In genomic region chr2:25373269-25373981, GRCh38 we compare ENCODE assay signal across 14 cellular contexts. TPM values are rescaled to one million over a fixed set of nuclear protein-coding genes. Genes with fewer than 3 reads are reported as not detected.
A peak's percentile ranks its signal among the peaks of the same experiment; 100 is the strongest.
DNase-seq lines count a peak whose midpoint lies in the region; ATAC-seq and TF ChIP-seq lines count a peak whose summit lies in the region.
"Had no signal": no experiment of that assay in that cellular context is flagged by ENCODE, and none has a peak within 500 bp of the region (broad histone marks: within the 10 kb centered on the region; RNA-seq: fewer than 3 reads in every experiment).

No MANE protein-coding gene starts in this region.

- DNase-seq in HT-29 (ENCODE audit: low spot score) (peak; percentile 36), right lobe of liver (peak; percentile 73 to 87 (median 85)), COLO829 (ENCODE audit: low spot score) (no peak), GM23338 (ENCODE audit: low spot score) (no peak), Karpas-422 (no peak)
- DNase-seq in activated CD8-positive, alpha-beta memory T cell treated with anti-CD3 and anti-CD28 coated beads, Interleukin-2, amount 10 ng/mL, durations not matched to agents 7 days and 5 days: no peak
- DNase-seq: effector memory CD4-positive, alpha-beta T cell; GM23248; NCI-H1048; T-helper 1 cell had no signal

- H3K27ac ChIP-seq in BLaER1 treated with 17β-estradiol and CSF1 and Interleukin-3, amounts not matched to agents 10 nM and 100 nM: peak overlapping the region in 2 of 11 experiments; percentile 5 to 35; a peak in 2 of 22 replicates
- no peak overlapping the region for H3K27ac ChIP-seq in right lobe of liver
- no peak overlapping the region for H3K27ac ChIP-seq in GM23338 (ENCODE audit: low read depth)
- H3K27ac ChIP-seq in Karpas-422 (ENCODE audit: low read length): no peak overlapping the region
- H3K27ac ChIP-seq: GM23248 had no signal

- H3K9me3 ChIP-seq in BLaER1 treated with 17β-estradiol and CSF1 and Interleukin-3, amounts not matched to agents 10 nM and 100 nM (replicated peaks in 1 of 11): peaks cover 0 to 4% (median 0%) of the 10 kb centered on the region in 11 experiments; a peak in 4 of 22 replicates
- H3K9me3 ChIP-seq in right lobe of liver (no peaks in the 10 kb centered on the region), Karpas-422 (ENCODE audit: low read length) (no peaks in the 10 kb centered on the region)

- no peak for TF ChIP-seq POLR2A in right lobe of liver (IDR thresholded peaks at IDR 0.05)

- WGBS in right lobe of liver (ENCODE audit: insufficient coverage, low coverage, low lambda C conversion rate, missing lambda C conversion rate): no CpG with 5 or more reads among the region's 20 CpGs

- no peak overlapping the region for H3K4me3 Mint-ChIP-seq in activated CD8-positive, alpha-beta memory T cell treated with anti-CD3 and anti-CD28 coated beads, Interleukin-2, amount 10 ng/mL, durations not matched to agents 7 days and 5 days
- no peak overlapping the region for H3K4me3 Mint-ChIP-seq in GM23338
- H3K4me3 Mint-ChIP-seq: activated T-helper 1 cell treated with anti-CD3 and anti-CD28 coated beads, Interleukin-12 subunit alpha, Interleukin-12 subunit beta, Interleukin-2, Interleukin-4 antibody, amounts not matched to agents 30 ng/mL and 10 ng/mL and 1 ng/mL, durations not matched to agents 14 hours and 24 hours and 36 hours; CD14-positive monocyte had no signal

- peak overlapping the region in 10 of 11 experiments; percentile 10 to 75 (median 56); a peak in 17 of 22 replicates for H3K4me2 ChIP-seq in BLaER1 treated with 17β-estradiol and CSF1 and Interleukin-3, amounts not matched to agents 10 nM and 100 nM
- H3K4me2 ChIP-seq in GM23338: no peak overlapping the region
- H3K4me2 ChIP-seq in Karpas-422 (ENCODE audit: low read depth, low read length, poor library complexity, severe bottlenecking): no peak overlapping the region

- CTCF ChIA-PET in activated CD8-positive, alpha-beta memory T cell treated with anti-CD3 and anti-CD28 coated beads, Interleukin-2, amount 10 ng/mL, durations not matched to agents 7 days and 5 days (lab: Charles Lee): interaction anchor here (10.0 kb wide), 1 partner anchor 12 kb away, joined by 109 read pairs; no protein-coding TSS in a partner anchor

- H3K36me3 Mint-ChIP-seq in activated CD8-positive, alpha-beta memory T cell treated with anti-CD3 and anti-CD28 coated beads, Interleukin-2, amount 10 ng/mL, durations not matched to agents 7 days and 5 days: no peaks in the 10 kb centered on the region
- no peaks in the 10 kb centered on the region; the same call in 2 of the 3 replicates for H3K36me3 Mint-ChIP-seq in GM23338 (ENCODE audit: low read depth)
- H3K36me3 Mint-ChIP-seq: CD14-positive monocyte had no signal

- H3K4me1 ChIP-seq in BLaER1 treated with 17β-estradiol and CSF1 and Interleukin-3, amounts not matched to agents 10 nM and 100 nM: peaks cover 29 to 54% (median 42%) of the 10 kb centered on the region in 10 experiments
- H3K4me1 ChIP-seq in right lobe of liver (peaks cover 0 to 15% (median 1%) of the 10 kb centered on the region in 4 donors), GM23338 (ENCODE audit: insufficient read depth) (peaks cover 15% of the 10 kb centered on the region), Karpas-422 (ENCODE audit: low read length) (peaks cover 10% of the 10 kb centered on the region)

- no peaks in the 10 kb centered on the region for H3K36me3 ChIP-seq in BLaER1 treated with 17β-estradiol and CSF1 and Interleukin-3, amounts not matched to agents 10 nM and 100 nM
- no peaks in the 10 kb centered on the region for H3K36me3 ChIP-seq in right lobe of liver
- H3K36me3 ChIP-seq in GM23338 (ENCODE audit: insufficient read depth): no peaks in the 10 kb centered on the region
- H3K36me3 ChIP-seq in Karpas-422 (ENCODE audit: insufficient read depth, low read length): no peaks in the 10 kb centered on the region

- H3K9me2 ChIP-seq in GM23338 (ENCODE audit: insufficient read depth) (no peaks in the 10 kb centered on the region), Karpas-422 (replicated peaks; ENCODE audit: insufficient read depth, low read length) (no peaks in the 10 kb centered on the region)

- H4K20me1 ChIP-seq in BLaER1 treated with 17β-estradiol and CSF1 and Interleukin-3, amounts not matched to agents 10 nM and 100 nM: no peaks in the 10 kb centered on the region; a peak in 1 of 22 replicates
- H4K20me1 ChIP-seq in GM23338 (replicated peaks; ENCODE audit: insufficient read depth) (no peaks in the 10 kb centered on the region), Karpas-422 (ENCODE audit: insufficient read depth, low read depth, low read length) (no peaks in the 10 kb centered on the region)

- H3K9me3 Mint-ChIP-seq in activated CD8-positive, alpha-beta memory T cell treated with anti-CD3 and anti-CD28 coated beads, Interleukin-2, amount 10 ng/mL, durations not matched to agents 7 days and 5 days (ENCODE audit: low read depth): no peaks in the 10 kb centered on the region
- no peaks in the 10 kb centered on the region; the same call in 1 of the 3 replicates for H3K9me3 Mint-ChIP-seq in GM23338
- H3K9me3 Mint-ChIP-seq: activated T-helper 1 cell treated with anti-CD3 and anti-CD28 coated beads, Interleukin-12 subunit alpha, Interleukin-12 subunit beta, Interleukin-2, Interleukin-4 antibody, amounts not matched to agents 30 ng/mL and 10 ng/mL and 1 ng/mL, durations not matched to agents 14 hours and 24 hours and 36 hours; CD14-positive monocyte had no signal

- H3K27me3 ChIP-seq in BLaER1 treated with 17β-estradiol and CSF1 and Interleukin-3, amounts not matched to agents 10 nM and 100 nM: no peaks in the 10 kb centered on the region
- H3K27me3 ChIP-seq in right lobe of liver: no peaks in the 10 kb centered on the region
- H3K27me3 ChIP-seq in GM23338 (ENCODE audit: insufficient read depth): no peaks in the 10 kb centered on the region
- H3K27me3 ChIP-seq in Karpas-422 (ENCODE audit: low read length): no peaks in the 10 kb centered on the region

- TF ChIP-seq CTCF in right lobe of liver (IDR thresholded peaks at IDR 0.05) (peak in 2 of 4 donors; percentile 16 to 26), GM23338 (conservative IDR thresholded peaks at IDR 0.05; ENCODE audit: low read depth in 2 of 2) (no peak)

- H3K27me3 Mint-ChIP-seq in activated CD8-positive, alpha-beta memory T cell treated with anti-CD3 and anti-CD28 coated beads, Interleukin-2, amount 10 ng/mL, durations not matched to agents 7 days and 5 days: no peaks in the 10 kb centered on the region
- peaks cover 21% of the 10 kb centered on the region for H3K27me3 Mint-ChIP-seq in GM23338 (ENCODE audit: insufficient read depth, low read depth, poor library complexity)

- no peak for ATAC-seq in activated CD8-positive, alpha-beta memory T cell treated with anti-CD3 and anti-CD28 coated beads, Interleukin-2, amount 10 ng/mL, durations not matched to agents 7 days and 5 days
- ATAC-seq in right lobe of liver: peak; percentile 68 to 83 (median 74)
- ATAC-seq in GM19035 (IDR thresholded peaks at IDR 0.05; ENCODE audit: unreplicated experiment): no peak
- no peak for ATAC-seq in GM23338

- intact Hi-C loops in right lobe of liver (cut with DNase I): no loop called here

- H3K27ac Mint-ChIP-seq in activated CD8-positive, alpha-beta memory T cell treated with anti-CD3 and anti-CD28 coated beads, Interleukin-2, amount 10 ng/mL, durations not matched to agents 7 days and 5 days: peak overlapping the region; percentile 12
- H3K27ac Mint-ChIP-seq in GM23338: no peak overlapping the region
- H3K27ac Mint-ChIP-seq: activated T-helper 1 cell treated with anti-CD3 and anti-CD28 coated beads, Interleukin-12 subunit alpha, Interleukin-12 subunit beta, Interleukin-2, Interleukin-4 antibody, amounts not matched to agents 30 ng/mL and 10 ng/mL and 1 ng/mL, durations not matched to agents 14 hours and 24 hours and 36 hours had no signal

- H3F3A ChIP-seq in GM23338 (replicated peaks; ENCODE audit: low read depth): peaks cover 5% of the 10 kb centered on the region; the same call in 1 of the 2 replicates

- H2AFZ ChIP-seq in GM23338: no peak overlapping the region
- no peak overlapping the region for H2AFZ ChIP-seq in Karpas-422 (ENCODE audit: low read length)
- H2AFZ ChIP-seq: GM23248 had no signal

- peaks cover 18% of the 10 kb centered on the region for H3K4me1 Mint-ChIP-seq in activated CD8-positive, alpha-beta memory T cell treated with anti-CD3 and anti-CD28 coated beads, Interleukin-2, amount 10 ng/mL, durations not matched to agents 7 days and 5 days
- H3K4me1 Mint-ChIP-seq in GM23338: peaks cover 24% of the 10 kb centered on the region

- no peak overlapping the region for H3K4me3 ChIP-seq in BLaER1 treated with 17β-estradiol and CSF1 and Interleukin-3, amounts not matched to agents 10 nM and 100 nM
- H3K4me3 ChIP-seq in right lobe of liver (peak overlapping the region in 1 of 3 donors; percentile 19), GM23338 (no peak overlapping the region), Karpas-422 (ENCODE audit: low read length) (no peak overlapping the region)
- H3K4me3 ChIP-seq: GM23248 had no signal

- H3K79me2 ChIP-seq in GM23338 (replicated peaks; ENCODE audit: insufficient read depth) (no peaks in the 10 kb centered on the region), Karpas-422 (ENCODE audit: low read length) (no peaks in the 10 kb centered on the region)

- no peak overlapping the region; a peak in 2 of 22 replicates for H3K9ac ChIP-seq in BLaER1 treated with 17β-estradiol and CSF1 and Interleukin-3, amounts not matched to agents 10 nM and 100 nM
- no peak overlapping the region for H3K9ac ChIP-seq in Karpas-422 (ENCODE audit: low read length)
- H3K9ac ChIP-seq: GM23248 had no signal

RNA-seq across cellular contexts. Expression of gene DNMT3A, which starts 31.7 kb away (rescaled TPM):
- total RNA-seq in HT-29 (2014; rRNA removed; shearing (Covaris generic)): 10.8 and 11.3 TPM in 2 replicates
- 10 to 100 TPM; 59.9 to 70.1 TPM for total RNA-seq in activated CD8-positive, alpha-beta memory T cell treated with anti-CD3 and anti-CD28 coated beads, Interleukin-2, amount 10 ng/mL, durations not matched to agents 7 days and 5 days
- total RNA-seq in right lobe of liver: 10 to 100 TPM in 3 of 6 experiments, 1 to 10 TPM in 3; 4.9 to 13.3 (median 9.3) TPM
- 67.2 and 80.4 TPM in 2 replicates for total RNA-seq in GM23338 (2014; rRNA removed; shearing (Covaris generic))
- 42.9 and 47.2 TPM in 2 replicates for polyA plus RNA-seq in GM23338 (2016; fragmentation: Nextera tagmentation; extraction: Ambion mirVana)
- 0.97 and 1.6 TPM in 2 replicates for total RNA-seq in Karpas-422 (2014; rRNA removed; shearing (Covaris generic); ENCODE audit: low replicate concordance)

Comparison
In these comparisons a context has a peak if more than half of its experiments do, and no peak if none do; other contexts are left out.
1. H3K4me2 ChIP-seq: peak in BLaER1 treated with 17β-estradiol and CSF1 and Interleukin-3, amounts not matched to agents 10 nM and 100 nM (10 of 11); none in GM23338 (single experiment) and Karpas-422 (single experiment).
2. DNase-seq: peak in HT-29 (single experiment) and right lobe of liver (3 of 3); none in activated CD8-positive, alpha-beta memory T cell treated with anti-CD3 and anti-CD28 coated beads, Interleukin-2, amount 10 ng/mL, durations not matched to agents 7 days and 5 days (single experiment), COLO829 (single experiment), GM23338 (single experiment) and Karpas-422 (single experiment).
3. ATAC-seq: peak in right lobe of liver (4 of 4); none in activated CD8-positive, alpha-beta memory T cell treated with anti-CD3 and anti-CD28 coated beads, Interleukin-2, amount 10 ng/mL, durations not matched to agents 7 days and 5 days (single experiment), GM19035 (single experiment) and GM23338 (single experiment).